ENCODE assay signal across 25 cellular contexts in genomic region chr12:6181166-6181565, GRCh38. TPM values are rescaled to one million over a fixed set of nuclear protein-coding genes. Genes with fewer than 3 reads are reported as not detected.
DNase-seq lines count a peak whose midpoint lies in the region; FAIRE-seq and TF ChIP-seq lines count a peak whose summit lies in the region.
"Had no signal": no experiment of that assay in that cellular context is flagged by ENCODE, and none has a peak within 500 bp of the region (broad histone marks: within the 10 kb centered on the region; RNA-seq: fewer than 3 reads in every experiment).

No MANE protein-coding gene starts in this region.

- no peak overlapping the region for H2BK15ac ChIP-seq in mesenchymal stem cell (ENCODE audit: low read depth, poor library complexity, severe bottlenecking)

- peak; percentile 57 for FAIRE-seq in GM12891 (lab: Jason Lieb, UNC)
- FAIRE-seq in astrocyte (lab: Jason Lieb, UNC), result no peak
- FAIRE-seq: A204.1 had no signal

- POLR2A ChIA-PET in HEK293T (lab: Yijun Ruan, JAX), result no interaction called here

- H3K27ac ChIP-seq in astrocyte (ENCODE audit: low read depth, low read length), result peak overlapping the region; percentile 52
- no peak overlapping the region for H3K27ac ChIP-seq in mesenchymal stem cell (ENCODE audit: low read length, poor library complexity, severe bottlenecking)
- peak overlapping the region; percentile 79 for H3K27ac ChIP-seq in subcutaneous abdominal adipose tissue (ENCODE audit: low read depth, low read length)

- H3K4me3 ChIP-seq in astrocyte (ENCODE audit: insufficient read depth, low read depth, low read length) (no peak overlapping the region), mesenchymal stem cell (ENCODE audit: insufficient read depth in 1 of 2, low read depth in 1 of 2, low read length in 2 of 2) (no peak overlapping the region), subcutaneous abdominal adipose tissue (ENCODE audit: low read depth in 1 of 5, low read length in 5 of 5) (no peak overlapping the region)
- H3K4me3 ChIP-seq: GM23248 had no signal

- H3K14ac ChIP-seq in mesenchymal stem cell (ENCODE audit: low read length in 2 of 2), result no peak overlapping the region

- no peak for DNase-seq in GM12891 (ENCODE audit: insufficient read length, low spot score)
- no peak for DNase-seq in astrocyte (ENCODE audit: low read depth)
- no peak for DNase-seq in mesenchymal stem cell
- DNase-seq in occipital lobe (lab: John Stamatoyannopoulos, UW), result no peak
- DNase-seq in HEK293T (ENCODE audit: extremely low spot score), result no peak
- DNase-seq in mesenteric fat pad (ENCODE audit: low spot score), result no peak
- DNase-seq in cerebellar cortex (ENCODE audit: low spot score), result no peak
- DNase-seq: activated CD4-positive, alpha-beta T cell treated with anti-CD3 and anti-CD28 coated beads, Interleukin-2, amount 10 ng/mL, durations not matched to agents 24 days and 14 days; activated naive CD4-positive, alpha-beta T cell; activated T-cell treated with anti-CD3 and anti-CD28 coated beads, Interleukin-2, amount 50 U/mL, for 24 hours; AML-193; CD4-positive, alpha-beta memory T cell; foreskin fibroblast; left cardiac atrium; mammary epithelial cell; NCI-H1048; NCI-H187; NCI-H524; NK-92 treated with Interleukin-12 subunit alpha and Interleukin-12 subunit beta, amount 100 ng/mL, for 24 hours; SHP77 treated with DMSO at 0.1 percent for 48 hours; stimulated activated CD4-positive, alpha-beta T cell treated with anti-CD3 and anti-CD28 coated beads, Interleukin-2, amount 100 ng/mL, for 24 hours had no signal

- 53% methylated on average over 1 of the region's 1 CpG for WGBS in mesenchymal stem cell

- H3K27ac Mint-ChIP-seq in astrocyte (ENCODE audit: unreplicated experiment), result no peak overlapping the region
- H3K27ac Mint-ChIP-seq: activated CD4-positive, alpha-beta T cell treated with anti-CD3 and anti-CD28 coated beads, Interleukin-2, amount 10 ng/mL, durations not matched to agents 24 days and 14 days; activated T-cell treated with anti-CD3 and anti-CD28 coated beads, Interleukin-2, amount 50 U/mL, for 24 hours; CD4-positive, alpha-beta memory T cell had no signal

- H3K4me1 Mint-ChIP-seq in astrocyte (ENCODE audit: low read depth, unreplicated experiment), result peaks cover 31% of the 10 kb centered on the region
- H3K4me1 Mint-ChIP-seq: activated CD4-positive, alpha-beta T cell treated with anti-CD3 and anti-CD28 coated beads, Interleukin-2, amount 10 ng/mL, durations not matched to agents 24 days and 14 days had no signal

- no peaks in the 10 kb centered on the region for H4K20me1 ChIP-seq in astrocyte (ENCODE audit: insufficient read depth, low read length)

- no peak for TF ChIP-seq CTCF in astrocyte (IDR thresholded peaks at IDR 0.05; ENCODE audit: insufficient read depth, low read depth, low read length)

- no peaks in the 10 kb centered on the region for H3K27me3 Mint-ChIP-seq in astrocyte (ENCODE audit: low read depth, unreplicated experiment)
- H3K27me3 Mint-ChIP-seq: activated CD4-positive, alpha-beta T cell treated with anti-CD3 and anti-CD28 coated beads, Interleukin-2, amount 10 ng/mL, durations not matched to agents 24 days and 14 days; activated T-cell treated with anti-CD3 and anti-CD28 coated beads, Interleukin-2, amount 50 U/mL, for 24 hours; brain had no signal

- peak overlapping the region; percentile 25 for H3K4me2 ChIP-seq in astrocyte (ENCODE audit: low read length)
- no peak overlapping the region for H3K4me2 ChIP-seq in mesenchymal stem cell (ENCODE audit: low read length, poor library complexity, severe bottlenecking)

- no peak overlapping the region for H2BK120ac ChIP-seq in mesenchymal stem cell (ENCODE audit: low read depth, low read length)

- H3K4me3 Mint-ChIP-seq in astrocyte (ENCODE audit: unreplicated experiment), result no peak overlapping the region
- H3K4me3 Mint-ChIP-seq: activated CD4-positive, alpha-beta T cell treated with anti-CD3 and anti-CD28 coated beads, Interleukin-2, amount 10 ng/mL, durations not matched to agents 24 days and 14 days; activated T-cell treated with anti-CD3 and anti-CD28 coated beads, Interleukin-2, amount 50 U/mL, for 24 hours; CD4-positive, alpha-beta memory T cell had no signal

- H2BK5ac ChIP-seq in mesenchymal stem cell (ENCODE audit: low read depth, low read length, poor library complexity, severe bottlenecking), result no peak overlapping the region

- no peaks in the 10 kb centered on the region for H3K36me3 Mint-ChIP-seq in astrocyte (ENCODE audit: low read depth, unreplicated experiment)
- H3K36me3 Mint-ChIP-seq: brain; CD4-positive, alpha-beta memory T cell had no signal

- peaks cover 40% of the 10 kb centered on the region for H3K4me1 ChIP-seq in astrocyte (ENCODE audit: insufficient read depth, low read length)
- H3K4me1 ChIP-seq in mesenchymal stem cell (ENCODE audit: control insufficient read depth, insufficient read depth, low read depth, low read length), result peaks cover 44% of the 10 kb centered on the region
- peaks cover 28 to 63% (median 54%) of the 10 kb centered on the region in 5 donors for H3K4me1 ChIP-seq in subcutaneous abdominal adipose tissue (ENCODE audit: control insufficient read depth in 5 of 5, insufficient read depth in 5 of 5, low read length in 5 of 5)

- H2AFZ ChIP-seq in astrocyte (ENCODE audit: low read depth, low read length) (peak overlapping the region; percentile 72), mesenchymal stem cell (ENCODE audit: low read depth, low read length) (no peak overlapping the region)

- peak overlapping the region; percentile 75 to 93 for H3K4ac ChIP-seq in mesenchymal stem cell (ENCODE audit: low read depth in 1 of 2, low read length in 2 of 2)

- H3K27me3 ChIP-seq in astrocyte (ENCODE audit: insufficient read depth, low read length), result no peaks in the 10 kb centered on the region
- H3K27me3 ChIP-seq in mesenchymal stem cell (ENCODE audit: control insufficient read depth in 1 of 2, insufficient read depth in 1 of 2, low read length in 2 of 2), result no peaks in the 10 kb centered on the region
- H3K27me3 ChIP-seq in subcutaneous abdominal adipose tissue (ENCODE audit: control insufficient read depth in 5 of 5, insufficient read depth in 4 of 5, low read length in 5 of 5), result no peaks in the 10 kb centered on the region

- H3K23ac ChIP-seq in mesenchymal stem cell (ENCODE audit: low read length in 2 of 2), result no peak overlapping the region

- H2AK5ac ChIP-seq in mesenchymal stem cell (ENCODE audit: low read length, severe bottlenecking), result no peak overlapping the region

- H3K79me1 ChIP-seq in mesenchymal stem cell (replicated peaks; ENCODE audit: low read length, poor library complexity, severe bottlenecking), result no peaks in the 10 kb centered on the region

- H4K91ac ChIP-seq in mesenchymal stem cell (ENCODE audit: low read length), result peak overlapping the region; percentile 74

- H3K36me3 ChIP-seq in astrocyte (ENCODE audit: insufficient read depth, low read length), result no peaks in the 10 kb centered on the region
- H3K36me3 ChIP-seq in mesenchymal stem cell (ENCODE audit: control insufficient read depth in 1 of 2, insufficient read depth in 2 of 2, low read depth in 1 of 2, low read length in 2 of 2), result no peaks in the 10 kb centered on the region
- H3K36me3 ChIP-seq in subcutaneous abdominal adipose tissue (ENCODE audit: control insufficient read depth in 5 of 5, insufficient read depth in 5 of 5, low read length in 5 of 5), result no peaks in the 10 kb centered on the region

- TF ChIP-seq POLR2A in GM12891 (IDR thresholded peaks at IDR 0.05; ENCODE audit: low read depth, low read length), result no peak

- CTCF ChIA-PET in HEK293T (lab: Yijun Ruan, JAX), result interaction anchor here (1.2 kb wide), 1 partner anchor 15 kb away, joined by 5 read pairs; no protein-coding TSS in a partner anchor

- peaks cover 9% of the 10 kb centered on the region for H3K9me3 Mint-ChIP-seq in astrocyte (ENCODE audit: unreplicated experiment)
- H3K9me3 Mint-ChIP-seq: activated CD4-positive, alpha-beta T cell treated with anti-CD3 and anti-CD28 coated beads, Interleukin-2, amount 10 ng/mL, durations not matched to agents 24 days and 14 days; activated T-cell treated with anti-CD3 and anti-CD28 coated beads, Interleukin-2, amount 50 U/mL, for 24 hours had no signal

- peak overlapping the region; percentile 84 to 94 for H3K18ac ChIP-seq in mesenchymal stem cell (ENCODE audit: low read depth in 1 of 2, low read length in 2 of 2)

- peak overlapping the region; percentile 86 for H4K8ac ChIP-seq in mesenchymal stem cell (ENCODE audit: low read length)

- peak overlapping the region; percentile 91 to 99 for H2BK12ac ChIP-seq in mesenchymal stem cell (ENCODE audit: low read length in 2 of 2)

- H3K9ac ChIP-seq in astrocyte (ENCODE audit: low read length), result peak overlapping the region; percentile 35
- peak overlapping the region; percentile 12 for H3K9ac ChIP-seq in mesenchymal stem cell (ENCODE audit: low read length)
- H3K9ac ChIP-seq in subcutaneous abdominal adipose tissue (ENCODE audit: low read length in 5 of 5), result no peak overlapping the region

- no peaks in the 10 kb centered on the region for H3K79me2 ChIP-seq in astrocyte (ENCODE audit: insufficient read depth, low read length)

- no peaks in the 10 kb centered on the region for H3K9me3 ChIP-seq in astrocyte (ENCODE audit: insufficient read depth, low read depth, low read length)
- H3K9me3 ChIP-seq in mesenchymal stem cell (ENCODE audit: control insufficient read depth, low read length), result no peaks in the 10 kb centered on the region
- H3K9me3 ChIP-seq in subcutaneous abdominal adipose tissue (ENCODE audit: control insufficient read depth in 5 of 5, low read length in 5 of 5), result no peaks in the 10 kb centered on the region

TF ChIP-seq in GM12891, 5 proteins besides CTCF, POLR2A, EP300 and RAD21 (continues in another document):
- no peak for TF ChIP-seq SPI1 (IDR thresholded peaks at IDR 0.05; ENCODE audit: low read depth, low read length)
- no peak for TF ChIP-seq TAF1 (IDR thresholded peaks at IDR 0.05; ENCODE audit: low read depth, low read length)
- no peak for TF ChIP-seq PAX5 (IDR thresholded peaks at IDR 0.05; ENCODE audit: insufficient read depth, low read length, severe bottlenecking)
- TF ChIP-seq POU2F2 (IDR thresholded peaks at IDR 0.05; ENCODE audit: low read depth, low read length), result no peak

TF ChIP-seq in HEK293T, 16 proteins besides CTCF, POLR2A, EP300 and RAD21:
- no peak for TF ChIP-seq FOXK2 (IDR thresholded peaks at IDR 0.05)
- TF ChIP-seq BHLHE40 (IDR thresholded peaks at IDR 0.05; ENCODE audit: borderline replicate concordance), result no peak
- no peak for TF ChIP-seq SUZ12 (IDR thresholded peaks at IDR 0.05)
- TF ChIP-seq SP1 (IDR thresholded peaks at IDR 0.05), result no peak
- no peak for TF ChIP-seq FOXA1 (IDR thresholded peaks at IDR 0.05)

RNA-seq across cellular contexts. Expression of gene CD9, which starts 19.0 kb away (rescaled TPM):
- polyA plus RNA-seq in GM12891 (2012; ENCODE audit: low read depth, missing spikeins), result 7.8 TPM
- total RNA-seq in astrocyte, result 46.0 and 52.2 TPM in 2 replicates
- polyA plus RNA-seq in mesenchymal stem cell (2013, experiment 1 of 2), result 253 TPM
- 270 TPM for polyA plus RNA-seq in mesenchymal stem cell (2013, experiment 2 of 2)
- total RNA-seq in occipital lobe, result 29.5 TPM
- total RNA-seq in mesenteric fat pad, result 57.7 TPM

RNA-seq across cellular contexts. Expression of gene VWF, which starts 56.7 kb away (rescaled TPM):
- not detected for polyA plus RNA-seq in GM12891 (2012; ENCODE audit: low read depth, missing spikeins)
- total RNA-seq in astrocyte (0.23 and 0.82 TPM in 2 replicates), occipital lobe (9.7 TPM), mesenteric fat pad (733 TPM)
- polyA plus RNA-seq in mesenchymal stem cell (2013, experiment 1 of 2), result 0.07 TPM
- 0.12 TPM for polyA plus RNA-seq in mesenchymal stem cell (2013, experiment 2 of 2)
- total RNA-seq: activated CD4-positive, alpha-beta T cell treated with anti-CD3 and anti-CD28 coated beads, Interleukin-2, amount 10 ng/mL, durations not matched to agents 24 days and 14 days; GM23248 had no signal

Comparison
In these comparisons a context has a peak if more than half of its experiments do, and no peak if none do; other contexts are left out.
1. H3K9ac ChIP-seq: peak in astrocyte (single experiment) and mesenchymal stem cell (single experiment); none in subcutaneous abdominal adipose tissue (0 of 5).
2. RNA of gene VWF, which starts 56.7 kb away (total RNA-seq): 733 TPM in mesenteric fat pad (single experiment); 9.7 TPM in occipital lobe (single experiment) and 0.23 to 0.82 TPM in astrocyte; every median in the first group is over 10 times any median in the second.